Comparison of ENCODE assay signal across 18 cellular contexts in genomic region chr15:51754267-51754666, GRCh38.
"Had no signal": no experiment of that assay in that cellular context is flagged by ENCODE, and none has a peak within 500 bp of the region (broad histone marks: within the 10 kb centered on the region; RNA-seq: fewer than 3 reads in every experiment).

No MANE protein-coding gene starts in this region.

- DNase-seq: activated CD4-positive, alpha-beta T cell treated with anti-CD3 and anti-CD28 coated beads, Interleukin-2, amount 10 ng/mL, durations not matched to agents 7 days and 5 days; activated CD4-positive, CD25-positive, alpha-beta regulatory T cell; activated CD8-positive, alpha-beta memory T cell treated with anti-CD3 and anti-CD28 coated beads for 24 hours; activated naive CD4-positive, alpha-beta T cell treated with anti-CD3 and anti-CD28 coated beads for 36 hours; cortex of kidney; effector CD8-positive, alpha-beta T cell; gastrocnemius medialis; heart right ventricle; islet precursor cell; mammary epithelial cell; mucosa of descending colon; sigmoid colon; stimulated activated CD4-positive, alpha-beta T cell treated with anti-CD3 and anti-CD28 coated beads, Interleukin-2, amount 100 ng/mL, for 24 hours; stimulated activated naive B cell treated with anti-CD40 and anti-IgM and Interleukin-4, amounts not matched to agents 10 μg/mL and 1 μg/mL and 100 μg/mL, for 72 hours; substantia nigra had no signal

- H3K36me3 ChIP-seq: gastrocnemius medialis, heart right ventricle, sigmoid colon had no signal

- H3K27me3 Mint-ChIP-seq: central memory CD8-positive, alpha-beta T cell had no signal

- ATAC-seq: gastrocnemius medialis; heart right ventricle; left lobe of liver; mucosa of descending colon; natural killer cell treated with Interleukin-12 subunit alpha and Interleukin-12 subunit beta and Interleukin-15 and Interleukin-18, amount 100 ng/mL, for 72 hours; stimulated activated naive B cell treated with anti-CD40 and anti-IgM and Interleukin-4, amounts not matched to agents 10 μg/mL and 1 μg/mL and 100 μg/mL, for 72 hours had no signal

- H3K4me3 Mint-ChIP-seq: activated CD4-positive, alpha-beta T cell treated with anti-CD3 and anti-CD28 coated beads, Interleukin-2, amount 10 ng/mL, durations not matched to agents 7 days and 5 days; activated naive CD4-positive, alpha-beta T cell treated with anti-CD3 and anti-CD28 coated beads for 36 hours; central memory CD8-positive, alpha-beta T cell; natural killer cell treated with Interleukin-12 subunit alpha and Interleukin-12 subunit beta and Interleukin-15 and Interleukin-18, amount 100 ng/mL, for 72 hours; stimulated activated naive B cell treated with anti-CD40 and anti-IgM and Interleukin-4, amounts not matched to agents 10 μg/mL and 1 μg/mL and 100 μg/mL, for 72 hours had no signal

- H3K36me3 Mint-ChIP-seq: stimulated activated naive B cell treated with anti-CD40 and anti-IgM and Interleukin-4, amounts not matched to agents 10 μg/mL and 1 μg/mL and 100 μg/mL, for 72 hours had no signal

- H3K27ac ChIP-seq: gastrocnemius medialis, heart right ventricle, sigmoid colon had no signal

- H3K27me3 ChIP-seq: gastrocnemius medialis, sigmoid colon had no signal

- H3K9me3 Mint-ChIP-seq: activated naive CD4-positive, alpha-beta T cell treated with anti-CD3 and anti-CD28 coated beads for 36 hours; central memory CD8-positive, alpha-beta T cell; natural killer cell treated with Interleukin-12 subunit alpha and Interleukin-12 subunit beta and Interleukin-15 and Interleukin-18, amount 100 ng/mL, for 72 hours; stimulated activated naive B cell treated with anti-CD40 and anti-IgM and Interleukin-4, amounts not matched to agents 10 μg/mL and 1 μg/mL and 100 μg/mL, for 72 hours had no signal

- H3K9me3 ChIP-seq: gastrocnemius medialis, heart right ventricle, mucosa of descending colon, sigmoid colon had no signal

- H3K4me3 ChIP-seq: gastrocnemius medialis, heart right ventricle, mucosa of descending colon, sigmoid colon had no signal

- H3K27ac Mint-ChIP-seq: activated naive CD4-positive, alpha-beta T cell treated with anti-CD3 and anti-CD28 coated beads for 36 hours; natural killer cell treated with Interleukin-12 subunit alpha and Interleukin-12 subunit beta and Interleukin-15 and Interleukin-18, amount 100 ng/mL, for 72 hours; stimulated activated naive B cell treated with anti-CD40 and anti-IgM and Interleukin-4, amounts not matched to agents 10 μg/mL and 1 μg/mL and 100 μg/mL, for 72 hours had no signal
